17 cellular contexts compared by ENCODE assay signal in genomic region chr15:59185725-59186124, GRCh38. TPM values are rescaled to one million over a fixed set of nuclear protein-coding genes. Genes with fewer than 3 reads are reported as not detected.
DNase-seq lines count a peak whose midpoint lies in the region; ATAC-seq and TF ChIP-seq lines count a peak whose summit lies in the region.
"Had no signal": no experiment of that assay in that cellular context is flagged by ENCODE, and none has a peak within 500 bp of the region (broad histone marks: within the 10 kb centered on the region; RNA-seq: fewer than 3 reads in every experiment).

No MANE protein-coding gene starts in this region.

- TF ChIP-seq CTCF in CD14-positive monocyte (IDR thresholded peaks at IDR 0.05) (peak; percentile 63), right atrium auricular region (IDR thresholded peaks at IDR 0.05) (no peak)

- intact Hi-C loops in CD14-positive monocyte (cut with micrococcal nuclease) = no loop called here

- H3K27ac ChIP-seq in Karpas-422 (ENCODE audit: low read length) (no peak overlapping the region), right atrium auricular region (no peak overlapping the region)

- H3K9me3 ChIP-seq in Karpas-422 (ENCODE audit: low read length) = no peaks in the 10 kb centered on the region
- peaks cover 0 to 15% of the 10 kb centered on the region in 2 donors for H3K9me3 ChIP-seq in right atrium auricular region

- no peaks in the 10 kb centered on the region for H3K36me3 ChIP-seq in Karpas-422 (ENCODE audit: insufficient read depth, low read length)
- peaks cover 32% of the 10 kb centered on the region for H3K36me3 ChIP-seq in right atrium auricular region

- H3K27ac Mint-ChIP-seq in CD14-positive monocyte = peak overlapping the region; percentile 85 to 95 (median 93)
- H3K27ac Mint-ChIP-seq: activated naive CD4-positive, alpha-beta T cell treated with anti-CD3 and anti-CD28 coated beads, Interleukin-2, amount 50 U/mL, for 72 hours; CD4-positive, CD25-positive, alpha-beta regulatory T cell had no signal

- no peaks in the 10 kb centered on the region for H4K20me1 ChIP-seq in Karpas-422 (ENCODE audit: insufficient read depth, low read depth, low read length)

- DNase-seq in CD14-positive monocyte (ENCODE audit: low spot score) = peak; percentile 69
- DNase-seq in Karpas-422 = peak; percentile 54
- DNase-seq in SKM-1 (lab: John Stamatoyannopoulos, UW; ENCODE audit: unreplicated experiment) = peak; percentile 19
- peak; percentile 23 for DNase-seq in iris pigment epithelial cell (ENCODE audit: low read depth)
- DNase-seq in right atrium auricular region (ENCODE audit: low spot score) = no peak
- no peak for DNase-seq in mesenteric fat pad (ENCODE audit: low spot score)
- DNase-seq: caudate nucleus; CD4-positive, CD25-positive, alpha-beta regulatory T cell; EL; NCI-H1436 treated with DMSO at 0.1 percent for 48 hours; NCI-H526 treated with DMSO at 0.1 percent for 48 hours; SHP77 treated with DMSO at 0.1 percent for 48 hours had no signal

- peaks cover 39 to 45% of the 10 kb centered on the region in 2 donors for H3K36me3 Mint-ChIP-seq in CD14-positive monocyte

- no peaks in the 10 kb centered on the region for H3K9me2 ChIP-seq in Karpas-422 (replicated peaks; ENCODE audit: insufficient read depth, low read length)

- H3K4me3 ChIP-seq in Karpas-422 (ENCODE audit: low read length) (no peak overlapping the region), right atrium auricular region (no peak overlapping the region)
- H3K4me3 ChIP-seq: smooth muscle cell had no signal

- H3K9ac ChIP-seq in Karpas-422 (ENCODE audit: low read length) = no peak overlapping the region

- no peak overlapping the region for H3K4me3 Mint-ChIP-seq in CD14-positive monocyte

- ATAC-seq in GM21723 (IDR thresholded peaks at IDR 0.05; ENCODE audit: unreplicated experiment) (no peak), HG03097 (IDR thresholded peaks at IDR 0.05; ENCODE audit: low FRiP score, unreplicated experiment) (no peak)
- ATAC-seq: activated naive CD4-positive, alpha-beta T cell treated with anti-CD3 and anti-CD28 coated beads, Interleukin-2, amount 50 U/mL, for 72 hours had no signal

- H3K27me3 ChIP-seq in Karpas-422 (ENCODE audit: low read length) (no peaks in the 10 kb centered on the region), right atrium auricular region (no peaks in the 10 kb centered on the region)

- H3K79me2 ChIP-seq in Karpas-422 (ENCODE audit: low read length) = no peaks in the 10 kb centered on the region

- H3K27me3 Mint-ChIP-seq in CD14-positive monocyte (ENCODE audit: low read depth in 3 of 3) = no peaks in the 10 kb centered on the region

- H3K4me1 ChIP-seq in Karpas-422 (ENCODE audit: low read length) (no peaks in the 10 kb centered on the region), right atrium auricular region (no peaks in the 10 kb centered on the region)

- H3K9me3 Mint-ChIP-seq in CD14-positive monocyte = peaks cover 0 to 13% (median 8%) of the 10 kb centered on the region in 7 donors

- no peak overlapping the region for H2AFZ ChIP-seq in Karpas-422 (ENCODE audit: low read length)

- H3K4me1 Mint-ChIP-seq in CD14-positive monocyte = peaks cover 27% of the 10 kb centered on the region
- H3K4me1 Mint-ChIP-seq: CD4-positive, CD25-positive, alpha-beta regulatory T cell had no signal

- H3K4me2 ChIP-seq in Karpas-422 (ENCODE audit: low read depth, low read length, poor library complexity, severe bottlenecking) = no peak overlapping the region
- H3K4me2 ChIP-seq: smooth muscle cell had no signal

RNA-seq across cellular contexts. Expression of gene LDHAL6B, which starts 20.9 kb away (rescaled TPM):
- not detected for polyA plus RNA-seq in CD14-positive monocyte
- total RNA-seq in Karpas-422 (2014; rRNA removed; shearing (Covaris generic); ENCODE audit: low replicate concordance) = not detected in 2 replicates
- total RNA-seq in right atrium auricular region (not detected), mesenteric fat pad (not detected)
- total RNA-seq: activated naive CD4-positive, alpha-beta T cell treated with anti-CD3 and anti-CD28 coated beads, Interleukin-2, amount 50 U/mL, for 72 hours; CD4-positive, CD25-positive, alpha-beta regulatory T cell; lung microvascular endothelial cell; smooth muscle cell had no signal
- polyA plus RNA-seq: CD4-positive, CD25-positive, alpha-beta regulatory T cell; smooth muscle cell had no signal

Comparison
In these comparisons a context has a peak if more than half of its experiments do, and no peak if none do; other contexts are left out.
1. DNase-seq: peak in CD14-positive monocyte (single experiment), Karpas-422 (single experiment), SKM-1 (single experiment) and iris pigment epithelial cell (single experiment); none in right atrium auricular region (single experiment) and mesenteric fat pad (single experiment).